In the genomic region with DNA sequence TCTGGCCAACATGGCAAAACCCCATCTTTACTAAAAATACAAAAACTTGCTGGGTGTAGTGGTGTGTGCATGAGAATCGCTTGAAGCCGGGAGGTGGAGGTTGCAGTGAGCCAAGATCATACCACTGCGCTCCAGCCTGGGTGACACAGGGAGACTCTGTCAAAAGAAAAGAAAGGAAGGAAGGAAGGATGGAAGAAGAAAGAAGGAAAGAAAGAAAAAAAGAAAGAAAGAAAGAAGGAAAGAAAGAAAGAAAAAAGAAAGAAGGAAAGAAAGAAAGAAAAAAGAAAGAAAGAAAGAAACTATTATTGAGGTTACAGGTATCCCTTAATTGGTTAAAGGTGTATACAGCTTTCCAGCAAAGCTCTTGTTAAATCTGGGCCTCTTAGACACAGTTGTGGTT, we compare ENCODE assay signal across 12 cellular contexts. TPM values are rescaled to one million over a fixed set of nuclear protein-coding genes. Genes with fewer than 3 reads are reported as not detected.
"Had no signal": no experiment of that assay in that cellular context is flagged by ENCODE, and none has a peak within 500 bp of the region (broad histone marks: within the 10 kb centered on the region; RNA-seq: fewer than 3 reads in every experiment).

No MANE protein-coding gene starts in this region.

RNA-seq across cellular contexts. Expression of a gene that starts 29.6 kb away (rescaled TPM):
- total RNA-seq: subcutaneous adipose tissue, suprapubic skin, thoracic aorta, thyroid gland, tibial nerve, upper lobe of left lung, upper lobe of right lung, ureter, urinary bladder, uterus, vagina had no signal
- polyA plus RNA-seq: stomach, urinary bladder had no signal

RNA-seq across cellular contexts. Expression of a gene that starts 40.7 kb away (rescaled TPM):
- total RNA-seq: subcutaneous adipose tissue, thoracic aorta, thyroid gland, tibial nerve, upper lobe of left lung, upper lobe of right lung, ureter, vagina had no signal
